5 cellular contexts compared by ENCODE assay signal in genomic region chr11:1598406-1598805, GRCh38. TPM values are rescaled to one million over a fixed set of nuclear protein-coding genes. Genes with fewer than 3 reads are reported as not detected.
"Had no signal": no experiment of that assay in that cellular context is flagged by ENCODE, and none has a peak within 500 bp of the region (broad histone marks: within the 10 kb centered on the region; RNA-seq: fewer than 3 reads in every experiment).

No MANE protein-coding gene starts in this region.

RNA-seq across cellular contexts. Expression of gene KRTAP5-2, which starts 0.3 kb away (rescaled TPM):
- total RNA-seq: HT-29, HT1080, IMR-90, K562 had no signal
- polyA plus RNA-seq: IgD-negative memory B cell, IMR-90, K562 had no signal

RNA-seq across cellular contexts. Expression of gene KRTAP5-3, which starts 9.9 kb away (rescaled TPM):
- total RNA-seq: HT-29, HT1080, IMR-90, K562 had no signal
- polyA plus RNA-seq: IgD-negative memory B cell, IMR-90, K562 had no signal

RNA-seq across cellular contexts. Expression of gene KRTAP5-1, which starts 13.3 kb away (rescaled TPM):
- total RNA-seq: HT-29, HT1080, IMR-90, K562 had no signal
- polyA plus RNA-seq: IgD-negative memory B cell, IMR-90, K562 had no signal

RNA-seq across cellular contexts. Expression of gene KRTAP5-4, which starts 23.5 kb away (rescaled TPM):
- total RNA-seq: HT-29, HT1080, IMR-90, K562 had no signal
- polyA plus RNA-seq: IgD-negative memory B cell, IMR-90, K562 had no signal
